Comparison of ENCODE assay signal across 39 cellular contexts in the genomic region with DNA sequence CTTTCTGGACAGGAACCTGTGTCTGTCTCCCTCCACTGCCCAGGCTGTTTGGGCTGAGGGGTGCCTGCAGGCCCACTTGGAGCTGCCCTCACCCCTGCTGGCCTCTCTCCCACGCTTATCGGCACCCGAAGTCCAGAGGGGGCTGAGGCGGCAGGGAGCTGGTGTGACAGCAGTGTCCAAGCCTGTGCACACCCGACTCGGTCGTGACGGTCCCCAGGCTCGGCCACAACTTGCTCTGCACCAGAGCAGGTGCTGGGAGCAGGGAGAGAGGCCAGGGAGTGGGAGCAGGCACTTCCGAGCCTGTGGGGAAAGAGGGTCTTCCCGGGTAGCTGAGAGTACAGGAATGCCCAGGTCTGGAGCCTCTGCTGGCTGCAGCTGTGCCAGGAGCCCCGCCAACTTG.
"Had no signal": no experiment of that assay in that cellular context is flagged by ENCODE, and none has a peak within 500 bp of the region (broad histone marks: within the 10 kb centered on the region; RNA-seq: fewer than 3 reads in every experiment).

No MANE protein-coding gene starts in this region.

- H3K27me3 Mint-ChIP-seq: activated naive CD4-positive, alpha-beta T cell treated with anti-CD3 and anti-CD28 coated beads, Interleukin-2, amount 10 ng/mL, durations not matched to agents 7 days and 5 days; activated naive CD4-positive, alpha-beta T cell treated with anti-CD3 and anti-CD28 coated beads, Interleukin-2, amount 50 U/mL, for 24 hours; activated naive CD8-positive, alpha-beta T cell; activated naive CD8-positive, alpha-beta T cell treated with anti-CD3 and anti-CD28 coated beads for 36 hours; activated naive CD8-positive, alpha-beta T cell treated with anti-CD3 and anti-CD28 coated beads, Interleukin-2, amount 10 ng/mL, durations not matched to agents 7 days and 5 days; activated naive CD8-positive, alpha-beta T cell treated with anti-CD3 and anti-CD28 coated beads, Interleukin-2, amount 50 U/mL, for 24 hours; activated T-cell treated with anti-CD3 and anti-CD28 coated beads, Interleukin-2, amount 50 U/mL, for 24 hours; activated T-helper 17 cell treated with anti-CD3 and anti-CD28 coated beads, Interleukin-2, amount 50 U/mL, for 72 hours; brain; central memory CD8-positive, alpha-beta T cell had no signal

- H3K27me3 ChIP-seq: adrenal gland, ascending aorta, body of pancreas, brain microvascular endothelial cell, breast epithelium, cardiac muscle cell had no signal

- H3K27ac ChIP-seq: adrenal gland, ascending aorta, body of pancreas, brain microvascular endothelial cell, breast epithelium, cardiac muscle cell had no signal

- H3K9me3 Mint-ChIP-seq: activated naive CD4-positive, alpha-beta T cell treated with anti-CD3 and anti-CD28 coated beads for 36 hours; activated naive CD4-positive, alpha-beta T cell treated with anti-CD3 and anti-CD28 coated beads, Interleukin-2, amount 10 ng/mL, durations not matched to agents 7 days and 5 days; activated naive CD4-positive, alpha-beta T cell treated with anti-CD3 and anti-CD28 coated beads, Interleukin-2, amount 50 U/mL, for 24 hours; activated naive CD4-positive, alpha-beta T cell treated with anti-CD3 and anti-CD28 coated beads, Interleukin-2, amount 50 U/mL, for 72 hours; activated naive CD8-positive, alpha-beta T cell treated with anti-CD3 and anti-CD28 coated beads for 36 hours; activated naive CD8-positive, alpha-beta T cell treated with anti-CD3 and anti-CD28 coated beads, Interleukin-2, amount 10 ng/mL, durations not matched to agents 7 days and 5 days; activated naive CD8-positive, alpha-beta T cell treated with anti-CD3 and anti-CD28 coated beads, Interleukin-2, amount 50 U/mL, for 24 hours; activated T-cell treated with anti-CD3 and anti-CD28 coated beads, Interleukin-2, amount 50 U/mL, for 24 hours; activated T-cell treated with anti-CD3 and anti-CD28 coated beads, Interleukin-2, amount 50 U/mL, for 4 hours; activated T-cell treated with anti-CD3 and anti-CD28 coated beads, Interleukin-2, amount 50 U/mL, for 72 hours; activated T-helper 17 cell treated with anti-CD3 and anti-CD28 coated beads, Interleukin-2, amount 50 U/mL, for 72 hours; activated T-helper 2 cell treated with anti-CD3 and anti-CD28 coated beads, Interferon-gamma antibody, Interleukin-2, Interleukin-4, amounts not matched to agents 10 μg/mL and 5 μg/mL and 100 μg/mL, durations not matched to agents 14 hours and 24 hours and 36 hours; brain; central memory CD8-positive, alpha-beta T cell had no signal

- H3K36me3 ChIP-seq: adrenal gland, ascending aorta, brain microvascular endothelial cell, breast epithelium, cardiac muscle cell had no signal

- H3K4me3 ChIP-seq: adrenal gland, ascending aorta, body of pancreas, breast epithelium, cardiac muscle cell had no signal

- H3K4me3 Mint-ChIP-seq: activated naive CD4-positive, alpha-beta T cell treated with anti-CD3 and anti-CD28 coated beads for 36 hours; activated naive CD4-positive, alpha-beta T cell treated with anti-CD3 and anti-CD28 coated beads, Interleukin-2, amount 10 ng/mL, durations not matched to agents 7 days and 5 days; activated naive CD4-positive, alpha-beta T cell treated with anti-CD3 and anti-CD28 coated beads, Interleukin-2, amount 50 U/mL, for 24 hours; activated naive CD8-positive, alpha-beta T cell; activated naive CD8-positive, alpha-beta T cell treated with anti-CD3 and anti-CD28 coated beads for 36 hours; activated naive CD8-positive, alpha-beta T cell treated with anti-CD3 and anti-CD28 coated beads, Interleukin-2, amount 10 ng/mL, durations not matched to agents 7 days and 5 days; activated naive CD8-positive, alpha-beta T cell treated with anti-CD3 and anti-CD28 coated beads, Interleukin-2, amount 50 U/mL, for 24 hours; activated T-cell treated with anti-CD3 and anti-CD28 coated beads, Interleukin-2, amount 50 U/mL, for 24 hours; activated T-cell treated with anti-CD3 and anti-CD28 coated beads, Interleukin-2, amount 50 U/mL, for 4 hours; activated T-cell treated with anti-CD3 and anti-CD28 coated beads, Interleukin-2, amount 50 U/mL, for 72 hours; activated T-helper 17 cell treated with anti-CD3 and anti-CD28 coated beads, Interleukin-2, amount 50 U/mL, for 72 hours; brain; central memory CD8-positive, alpha-beta T cell had no signal

- ATAC-seq: activated naive CD4-positive, alpha-beta T cell treated with anti-CD3 and anti-CD28 coated beads, Interleukin-2, amount 50 U/mL, for 72 hours; activated naive CD8-positive, alpha-beta T cell treated with anti-CD3 and anti-CD28 coated beads, Interleukin-2, amount 50 U/mL, for 24 hours; activated T-cell treated with anti-CD3 and anti-CD28 coated beads, Interleukin-2, amount 50 U/mL, for 4 hours; activated T-cell treated with anti-CD3 and anti-CD28 coated beads, Interleukin-2, amount 50 U/mL, for 72 hours; activated T-helper 17 cell treated with anti-CD3 and anti-CD28 coated beads, Interleukin-2, amount 50 U/mL, for 72 hours; body of pancreas had no signal

- H3K9me3 ChIP-seq: adrenal gland, ascending aorta, body of pancreas, breast epithelium had no signal

- DNase-seq: activated effector memory CD4-positive, alpha-beta T cell treated with anti-CD3 and anti-CD28 coated beads, Interleukin-2, amount 50 U/mL, for 16 hours; activated effector memory CD4-positive, alpha-beta T cell treated with Interleukin-2 at 50 U/mL for 16 hours; activated gamma-delta T cell; activated gamma-delta T cell treated with Interleukin-2 at 50 U/mL for 16 hours; activated naive CD4-positive, alpha-beta T cell; activated naive CD4-positive, alpha-beta T cell treated with anti-CD3 and anti-CD28 coated beads for 36 hours; activated naive CD4-positive, alpha-beta T cell treated with anti-CD3 and anti-CD28 coated beads, Interleukin-2, amount 10 ng/mL, durations not matched to agents 7 days and 5 days; activated naive CD4-positive, alpha-beta T cell treated with anti-CD3 and anti-CD28 coated beads, Interleukin-2, amount 50 U/mL, for 16 hours; activated naive CD4-positive, alpha-beta T cell treated with Interleukin-2 at 50 U/mL for 16 hours; activated naive CD8-positive, alpha-beta T cell treated with anti-CD3 and anti-CD28 coated beads for 36 hours; activated naive CD8-positive, alpha-beta T cell treated with anti-CD3 and anti-CD28 coated beads, Interleukin-2, amount 10 ng/mL, durations not matched to agents 7 days and 5 days; activated naive CD8-positive, alpha-beta T cell treated with anti-CD3 and anti-CD28 coated beads, Interleukin-2, amount 50 U/mL, for 24 hours; activated T-cell treated with anti-CD3 and anti-CD28 coated beads for 4 hours; activated T-cell treated with anti-CD3 and anti-CD28 coated beads, Interleukin-2, amount 50 U/mL, for 1 hour; activated T-cell treated with anti-CD3 and anti-CD28 coated beads, Interleukin-2, amount 50 U/mL, for 24 hours; activated T-cell treated with anti-CD3 and anti-CD28 coated beads, Interleukin-2, amount 50 U/mL, for 4 hours; activated T-cell treated with anti-CD3 and anti-CD28 coated beads, Interleukin-2, amount 50 U/mL, for 48 hours; activated T-cell treated with anti-CD3 and anti-CD28 coated beads, Interleukin-2, amount 50 U/mL, for 72 hours; adrenal gland; amniotic stem cell; amygdala; anterior cingulate cortex; body of pancreas; brain microvascular endothelial cell; caudate nucleus; central memory CD4-positive, alpha-beta T cell; cerebellar nuclear complex had no signal

- H3K36me3 Mint-ChIP-seq: activated naive CD4-positive, alpha-beta T cell treated with anti-CD3 and anti-CD28 coated beads, Interleukin-2, amount 10 ng/mL, durations not matched to agents 7 days and 5 days had no signal

- FAIRE-seq: astrocyte, bronchial epithelial cell had no signal

- H3K4me1 ChIP-seq: adrenal gland, ascending aorta, breast epithelium had no signal

- H3K27ac Mint-ChIP-seq: activated naive CD4-positive, alpha-beta T cell treated with anti-CD3 and anti-CD28 coated beads for 36 hours; activated naive CD4-positive, alpha-beta T cell treated with anti-CD3 and anti-CD28 coated beads, Interleukin-2, amount 10 ng/mL, durations not matched to agents 7 days and 5 days; activated naive CD4-positive, alpha-beta T cell treated with anti-CD3 and anti-CD28 coated beads, Interleukin-2, amount 50 U/mL, for 72 hours; activated naive CD8-positive, alpha-beta T cell; activated naive CD8-positive, alpha-beta T cell treated with anti-CD3 and anti-CD28 coated beads for 36 hours; activated naive CD8-positive, alpha-beta T cell treated with anti-CD3 and anti-CD28 coated beads, Interleukin-2, amount 10 ng/mL, durations not matched to agents 7 days and 5 days; activated naive CD8-positive, alpha-beta T cell treated with anti-CD3 and anti-CD28 coated beads, Interleukin-2, amount 50 U/mL, for 24 hours; activated T-cell treated with anti-CD3 and anti-CD28 coated beads, Interleukin-2, amount 50 U/mL, for 24 hours; activated T-cell treated with anti-CD3 and anti-CD28 coated beads, Interleukin-2, amount 50 U/mL, for 72 hours; activated T-helper 17 cell treated with anti-CD3 and anti-CD28 coated beads, Interleukin-2, amount 50 U/mL, for 72 hours; activated T-helper 2 cell treated with anti-CD3 and anti-CD28 coated beads, Interferon-gamma antibody, Interleukin-2, Interleukin-4, amounts not matched to agents 10 μg/mL and 5 μg/mL and 100 μg/mL, durations not matched to agents 14 hours and 24 hours and 36 hours had no signal
